ENCODE assay signal across 22 cellular contexts in genomic region chr3:5427021-5427420, GRCh38.
"Had no signal": no experiment of that assay in that cellular context is flagged by ENCODE, and none has a peak within 500 bp of the region (broad histone marks: within the 10 kb centered on the region; RNA-seq: fewer than 3 reads in every experiment).

No MANE protein-coding gene starts in this region.

- H3K27ac Mint-ChIP-seq: activated CD4-positive, alpha-beta memory T cell treated with anti-CD3 and anti-CD28 coated beads, Interleukin-2, amount 10 ng/mL, durations not matched to agents 7 days and 5 days; activated CD4-positive, alpha-beta T cell treated with anti-CD3 and anti-CD28 coated beads for 36 hours; activated CD8-positive, alpha-beta T cell treated with anti-CD3 and anti-CD28 coated beads, Interleukin-2, amount 10 ng/mL, durations not matched to agents 7 days and 5 days; activated naive CD4-positive, alpha-beta T cell treated with anti-CD3 and anti-CD28 coated beads for 36 hours; activated naive CD4-positive, alpha-beta T cell treated with anti-CD3 and anti-CD28 coated beads, Interleukin-2, amount 50 U/mL, for 72 hours; activated naive CD8-positive, alpha-beta T cell treated with anti-CD3 and anti-CD28 coated beads for 36 hours; activated T-cell treated with anti-CD3 and anti-CD28 coated beads, Interleukin-2, amount 50 U/mL, for 72 hours; activated T-helper 1 cell treated with anti-CD3 and anti-CD28 coated beads, Interleukin-12 subunit alpha, Interleukin-12 subunit beta, Interleukin-2, Interleukin-4 antibody, amounts not matched to agents 30 ng/mL and 10 ng/mL and 1 ng/mL, durations not matched to agents 14 hours and 24 hours and 36 hours; activated T-helper 17 cell treated with anti-CD3 and anti-CD28 coated beads, Interleukin-2, amount 50 U/mL, for 72 hours; T-helper 17 cell; WTC11 had no signal

- H3K4me1 Mint-ChIP-seq: activated T-helper 17 cell treated with anti-CD3 and anti-CD28 coated beads, Interleukin-2, amount 50 U/mL, for 72 hours had no signal

- H3K4me3 ChIP-seq: adrenal gland, body of pancreas, breast epithelium had no signal

- H3K36me3 ChIP-seq: adrenal gland, brain microvascular endothelial cell, breast epithelium, WERI-Rb-1 had no signal

- H3K36me3 Mint-ChIP-seq: activated naive CD4-positive, alpha-beta T cell treated with anti-CD3 and anti-CD28 coated beads, Interleukin-2, amount 50 U/mL, for 72 hours; activated naive CD8-positive, alpha-beta T cell treated with anti-CD3 and anti-CD28 coated beads for 36 hours had no signal

- DNase-seq: amniotic stem cell; central memory CD4-positive, alpha-beta T cell; T1000 had no signal

- H3K4me3 Mint-ChIP-seq: activated CD4-positive, alpha-beta memory T cell treated with anti-CD3 and anti-CD28 coated beads, Interleukin-2, amount 10 ng/mL, durations not matched to agents 7 days and 5 days; activated CD4-positive, alpha-beta T cell treated with anti-CD3 and anti-CD28 coated beads for 36 hours; activated CD8-positive, alpha-beta T cell treated with anti-CD3 and anti-CD28 coated beads, Interleukin-2, amount 10 ng/mL, durations not matched to agents 7 days and 5 days; activated naive CD4-positive, alpha-beta T cell treated with anti-CD3 and anti-CD28 coated beads for 36 hours; activated naive CD8-positive, alpha-beta T cell treated with anti-CD3 and anti-CD28 coated beads for 36 hours; activated T-cell treated with anti-CD3 and anti-CD28 coated beads, Interleukin-2, amount 50 U/mL, for 4 hours; activated T-cell treated with anti-CD3 and anti-CD28 coated beads, Interleukin-2, amount 50 U/mL, for 72 hours; activated T-helper 1 cell treated with anti-CD3 and anti-CD28 coated beads, Interleukin-12 subunit alpha, Interleukin-12 subunit beta, Interleukin-2, Interleukin-4 antibody, amounts not matched to agents 30 ng/mL and 10 ng/mL and 1 ng/mL, durations not matched to agents 14 hours and 24 hours and 36 hours; activated T-helper 17 cell treated with anti-CD3 and anti-CD28 coated beads, Interleukin-2, amount 50 U/mL, for 72 hours; T-helper 17 cell; WTC11 had no signal

- H3K27me3 Mint-ChIP-seq: activated CD4-positive, alpha-beta memory T cell treated with anti-CD3 and anti-CD28 coated beads, Interleukin-2, amount 10 ng/mL, durations not matched to agents 7 days and 5 days; activated CD4-positive, alpha-beta T cell treated with anti-CD3 and anti-CD28 coated beads for 36 hours; activated T-helper 17 cell treated with anti-CD3 and anti-CD28 coated beads, Interleukin-2, amount 50 U/mL, for 72 hours had no signal

- H3K27me3 ChIP-seq: adrenal gland, body of pancreas, brain microvascular endothelial cell, breast epithelium had no signal

- FAIRE-seq: astrocyte, colon had no signal

- H3K9me3 Mint-ChIP-seq: activated CD4-positive, alpha-beta memory T cell treated with anti-CD3 and anti-CD28 coated beads, Interleukin-2, amount 10 ng/mL, durations not matched to agents 7 days and 5 days; activated naive CD4-positive, alpha-beta T cell treated with anti-CD3 and anti-CD28 coated beads for 36 hours; activated naive CD4-positive, alpha-beta T cell treated with anti-CD3 and anti-CD28 coated beads, Interleukin-2, amount 50 U/mL, for 72 hours; activated naive CD8-positive, alpha-beta T cell treated with anti-CD3 and anti-CD28 coated beads for 36 hours; activated T-cell treated with anti-CD3 and anti-CD28 coated beads, Interleukin-2, amount 50 U/mL, for 4 hours; activated T-cell treated with anti-CD3 and anti-CD28 coated beads, Interleukin-2, amount 50 U/mL, for 72 hours; activated T-helper 1 cell treated with anti-CD3 and anti-CD28 coated beads, Interleukin-12 subunit alpha, Interleukin-12 subunit beta, Interleukin-2, Interleukin-4 antibody, amounts not matched to agents 30 ng/mL and 10 ng/mL and 1 ng/mL, durations not matched to agents 14 hours and 24 hours and 36 hours; activated T-helper 17 cell treated with anti-CD3 and anti-CD28 coated beads, Interleukin-2, amount 50 U/mL, for 72 hours had no signal

- H3K9me3 ChIP-seq: adrenal gland, body of pancreas, breast epithelium had no signal

- H3K4me1 ChIP-seq: body of pancreas, breast epithelium had no signal

- H3K27ac ChIP-seq: adrenal gland, body of pancreas, brain microvascular endothelial cell, breast epithelium, WERI-Rb-1 had no signal
